Comparison of ENCODE assay signal across 2 cellular contexts in genomic region chr11:66495401-66495844, GRCh38.
TF ChIP-seq lines count a peak whose summit lies in the region.

No MANE protein-coding gene starts in this region.

TF ChIP-seq in HCT116, 20 proteins besides CTCF, POLR2A, EP300 and RAD21:
- TF ChIP-seq ZBTB33 (IDR thresholded peaks at IDR 0.05; ENCODE audit: extremely low read depth, insufficient replicate concordance, low read length) (no peak), POLR2AphosphoS5 (IDR thresholded peaks at IDR 0.05; ENCODE audit: low read depth, low read length) (no peak), YY1 (IDR thresholded peaks at IDR 0.05; ENCODE audit: extremely low read depth, insufficient replicate concordance, low read depth, low read length) (no peak), EGR1 (IDR thresholded peaks at IDR 0.05; ENCODE audit: low read depth) (no peak), ZNF274 (IDR thresholded peaks at IDR 0.05; ENCODE audit: low read depth, low read length) (no peak), EZH2phosphoT487 (IDR thresholded peaks at IDR 0.05; ENCODE audit: borderline replicate concordance) (no peak), EZH2 (IDR thresholded peaks at IDR 0.05) (no peak)
- TF ChIP-seq, protein P1, sequence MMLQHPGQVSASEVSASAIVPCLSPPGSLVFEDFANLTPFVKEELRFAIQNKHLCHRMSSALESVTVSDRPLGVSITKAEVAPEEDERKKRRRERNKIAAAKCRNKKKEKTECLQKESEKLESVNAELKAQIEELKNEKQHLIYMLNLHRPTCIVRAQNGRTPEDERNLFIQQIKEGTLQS (IDR thresholded peaks at IDR 0.05): no peak

TF ChIP-seq in K562, 482 proteins besides CTCF, POLR2A, EP300 and RAD21:
- TF ChIP-seq, protein P2, sequence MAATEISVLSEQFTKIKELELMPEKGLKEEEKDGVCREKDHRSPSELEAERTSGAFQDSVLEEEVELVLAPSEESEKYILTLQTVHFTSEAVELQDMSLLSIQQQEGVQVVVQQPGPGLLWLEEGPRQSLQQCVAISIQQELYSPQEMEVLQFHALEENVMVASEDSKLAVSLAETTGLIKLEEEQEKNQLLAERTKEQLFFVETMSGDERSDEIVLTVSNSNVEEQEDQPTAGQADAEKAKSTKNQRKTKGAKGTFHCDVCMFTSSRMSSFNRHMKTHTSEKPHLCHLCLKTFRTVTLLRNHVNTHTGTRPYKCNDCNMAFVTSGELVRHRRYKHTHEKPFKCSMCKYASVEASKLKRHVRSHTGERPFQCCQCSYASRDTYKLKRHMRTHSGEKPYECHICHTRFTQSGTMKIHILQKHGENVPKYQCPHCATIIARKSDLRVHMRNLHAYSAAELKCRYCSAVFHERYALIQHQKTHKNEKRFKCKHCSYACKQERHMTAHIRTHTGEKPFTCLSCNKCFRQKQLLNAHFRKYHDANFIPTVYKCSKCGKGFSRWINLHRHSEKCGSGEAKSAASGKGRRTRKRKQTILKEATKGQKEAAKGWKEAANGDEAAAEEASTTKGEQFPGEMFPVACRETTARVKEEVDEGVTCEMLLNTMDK (IDR thresholded peaks at IDR 0.05; ENCODE audit: borderline replicate concordance, insufficient read depth, low read depth, low read length, poor library complexity, severe bottlenecking): peak; percentile 60
- no peak for TF ChIP-seq IRF2 (CRISPR knock-in tag; IDR thresholded peaks at IDR 0.05)
TF ChIP-seq in K562: peak in this region for 1.
